21 cellular contexts compared by ENCODE assay signal in genomic region chr1:177600371-177600770, GRCh38.
"Had no signal": no experiment of that assay in that cellular context is flagged by ENCODE, and none has a peak within 500 bp of the region (broad histone marks: within the 10 kb centered on the region; RNA-seq: fewer than 3 reads in every experiment).

No MANE protein-coding gene starts in this region.

- H3K27ac ChIP-seq: esophagus squamous epithelium, lower lobe of right lung, ovary, sigmoid colon, stomach, tibial artery had no signal

- H3K4me3 ChIP-seq: esophagus squamous epithelium, lower lobe of right lung, ovary, psoas muscle, sigmoid colon, stomach, tibial artery had no signal

- DNase-seq: dermis blood vessel endothelial cell; effector memory CD4-positive, alpha-beta T cell; esophagus squamous epithelium; foreskin melanocyte; immature natural killer cell; left ventricle myocardium superior; lower lobe of right lung; natural killer cell; occipital lobe; ovary; posterior cingulate gyrus; right cardiac atrium; sigmoid colon; stimulated activated CD4-positive, alpha-beta T cell treated with anti-CD3 and anti-CD28 coated beads, Interleukin-2, amount 100 ng/mL, for 24 hours; stimulated activated CD4-positive, alpha-beta T cell treated with anti-CD3 and anti-CD28 coated beads, Interleukin-4, amount 100 ng/mL, for 24 hours; stimulated activated naive CD4-positive, alpha-beta T cell treated with Interleukin-2 at 50 U/mL for 16 hours; tibial artery had no signal

- H3K4me1 Mint-ChIP-seq: immature natural killer cell; natural killer cell; stimulated activated effector memory CD8-positive, alpha-beta T cell treated with anti-CD3 and anti-CD28 coated beads, Interleukin-12 subunit alpha, Interleukin-12 subunit beta, amount 100 ng/mL, for 72 hours had no signal

- H3K4me3 Mint-ChIP-seq: immature natural killer cell; natural killer cell; stimulated activated effector memory CD8-positive, alpha-beta T cell treated with anti-CD3 and anti-CD28 coated beads, Interleukin-12 subunit alpha, Interleukin-12 subunit beta, amount 100 ng/mL, for 72 hours; type B pancreatic cell had no signal

- H3K27ac Mint-ChIP-seq: immature natural killer cell; natural killer cell; stimulated activated effector memory CD8-positive, alpha-beta T cell treated with anti-CD3 and anti-CD28 coated beads, Interleukin-12 subunit alpha, Interleukin-12 subunit beta, amount 100 ng/mL, for 72 hours; type B pancreatic cell had no signal

- H3K27me3 ChIP-seq: ovary, sigmoid colon, stomach, tibial artery had no signal

- H3K9me3 ChIP-seq: esophagus squamous epithelium, lower lobe of right lung, ovary, psoas muscle, stomach, tibial artery had no signal

- H3K4me1 ChIP-seq: esophagus squamous epithelium, lower lobe of right lung, sigmoid colon, tibial artery had no signal

- ATAC-seq: left ventricle myocardium superior; lower lobe of right lung; natural killer cell; right cardiac atrium; stimulated activated effector memory CD8-positive, alpha-beta T cell treated with anti-CD3 and anti-CD28 coated beads, Interleukin-12 subunit alpha, Interleukin-12 subunit beta, amount 100 ng/mL, for 72 hours had no signal

- H3K9me3 Mint-ChIP-seq: type B pancreatic cell had no signal

- H3K36me3 Mint-ChIP-seq: stimulated activated effector memory CD8-positive, alpha-beta T cell treated with anti-CD3 and anti-CD28 coated beads, Interleukin-12 subunit alpha, Interleukin-12 subunit beta, amount 100 ng/mL, for 72 hours; type B pancreatic cell had no signal

- H3K36me3 ChIP-seq: esophagus squamous epithelium, lower lobe of right lung, ovary, sigmoid colon, stomach, tibial artery had no signal
